9 cellular contexts compared by ENCODE assay signal in the genomic region with DNA sequence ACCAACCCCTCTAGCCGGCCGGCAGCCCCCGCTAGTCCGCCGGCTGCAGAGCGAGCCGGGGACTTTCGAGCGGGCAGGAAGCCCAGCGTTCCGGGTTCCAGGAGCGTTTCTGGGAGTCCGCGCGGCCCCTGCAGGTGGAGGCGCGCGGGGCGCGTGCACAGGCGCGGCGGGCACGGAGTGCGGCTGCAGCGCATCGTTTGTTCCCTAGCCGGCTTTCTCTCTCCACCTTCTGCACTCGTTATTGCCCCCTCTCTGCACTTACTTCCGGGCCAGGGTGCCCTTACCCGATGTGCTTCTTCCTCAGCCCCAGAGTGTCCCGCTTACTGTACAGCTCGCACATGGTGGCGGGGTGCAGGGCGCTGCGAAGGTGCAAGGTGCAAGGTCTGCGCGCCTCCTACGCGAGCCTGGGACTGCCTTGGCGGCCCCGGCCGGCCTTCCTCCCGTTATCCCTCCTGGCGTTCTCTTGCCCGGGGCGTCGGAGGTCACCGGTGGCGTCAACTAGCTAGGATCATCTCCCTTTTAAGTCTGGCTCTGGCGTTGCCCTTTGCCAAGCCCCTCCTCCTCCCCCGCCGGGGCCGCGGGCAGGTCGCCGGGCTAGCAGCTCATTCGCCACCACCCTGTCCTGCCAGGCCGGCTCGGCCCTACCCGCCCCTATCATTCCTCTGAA. TPM values are rescaled to one million over a fixed set of nuclear protein-coding genes. Genes with fewer than 3 reads are reported as not detected.
DNase-seq lines count a peak whose midpoint lies in the region; ATAC-seq and TF ChIP-seq lines count a peak whose summit lies in the region.
"Had no signal": no experiment of that assay in that cellular context is flagged by ENCODE, and none has a peak within 500 bp of the region (broad histone marks: within the 10 kb centered on the region; RNA-seq: fewer than 3 reads in every experiment).

A gene (minus strand): TSS at position 495 of the 667 bp plus-strand sequence. CDS start 155 bp downstream, at position 340.

- H3K9me3 Mint-ChIP-seq in Caco-2 (ENCODE audit: unreplicated experiment) = no peaks in the 10 kb centered on the region
- H3K9me3 Mint-ChIP-seq in IgD-negative memory B cell = peaks cover 0 to 5% (median 4%) of the 10 kb centered on the region in 3 donors

- ATAC-seq in GM19351 (IDR thresholded peaks at IDR 0.05; ENCODE audit: unreplicated experiment) (no peak), HG02840 (IDR thresholded peaks at IDR 0.05; ENCODE audit: low FRiP score, unreplicated experiment) (no peak)

- no peaks in the 10 kb centered on the region for H3K9me3 ChIP-seq in Caco-2
- H3K9me3 ChIP-seq in neuronal stem cell (replicated peaks in 1 of 2; ENCODE audit: control insufficient read depth in 2 of 2, insufficient read depth in 1 of 2, low read depth in 1 of 2, low read length in 2 of 2) = no peaks in the 10 kb centered on the region

- no peak within 1 kb of the TSS for H3K27ac ChIP-seq in neuronal stem cell (replicated peaks; ENCODE audit: low read length)

- peak within 1 kb of the TSS; percentile 87 for H2BK12ac ChIP-seq in neuronal stem cell (ENCODE audit: low read length)

- peak within 1 kb of the TSS; percentile 42 for H3K4me3 ChIP-seq in Caco-2 (ENCODE audit: low read depth, low read length)
- peak within 1 kb of the TSS; percentile 47 to 85 for H3K4me3 ChIP-seq in neuronal stem cell (ENCODE audit: low read length in 2 of 2)

- WGBS in neuronal stem cell (ENCODE audit: extremely low coverage in 2 of 2, insufficient read length in 2 of 2, insufficient replicate concordance in 1 of 2), 2 donors = no CpG with 5 or more reads among the region's 61 CpGs

- H3K23ac ChIP-seq in neuronal stem cell (ENCODE audit: low read depth, low read length, poor library complexity) = peak within 1 kb of the TSS; percentile 75

- no peak within 1 kb of the TSS for H3K14ac ChIP-seq in neuronal stem cell (ENCODE audit: low read length)

- no peak within 1 kb of the TSS for H4K8ac ChIP-seq in neuronal stem cell (ENCODE audit: low read depth, low read length)

- no peak within 1 kb of the TSS for H4K91ac ChIP-seq in neuronal stem cell (ENCODE audit: low read depth, low read length, poor library complexity)

- peak within 1 kb of the TSS; percentile 94 for H2AFZ ChIP-seq in neuronal stem cell (ENCODE audit: low read length)

- H3K4me1 Mint-ChIP-seq in Caco-2 (ENCODE audit: low read depth, unreplicated experiment) (peaks cover 7% of the 10 kb centered on the region), IgD-negative memory B cell (peaks cover 3 to 10% (median 6%) of the 10 kb centered on the region in 3 donors)

- POLR2A ChIA-PET in Caco-2 (lab: Charles Lee) = no interaction called here

- H2BK120ac ChIP-seq in neuronal stem cell (ENCODE audit: low read depth, low read length) = no peak within 1 kb of the TSS

- H3K18ac ChIP-seq in neuronal stem cell (ENCODE audit: low read length) = peak within 1 kb of the TSS; percentile 92

- peak within 1 kb of the TSS; percentile 75 for H3K4me3 Mint-ChIP-seq in Caco-2 (ENCODE audit: unreplicated experiment)
- peak within 1 kb of the TSS; percentile 2 to 91 (median 76) for H3K4me3 Mint-ChIP-seq in IgD-negative memory B cell

- H3K9ac ChIP-seq in neuronal stem cell (ENCODE audit: low read depth, low read length, poor library complexity) = peak within 1 kb of the TSS; percentile 92

- DNase-seq in Caco-2 (peak in 1 of 2 experiments; percentile 32), globus pallidus (ENCODE audit: low spot score) (peak; percentile 46), neuronal stem cell (ENCODE audit: low spot score) (peak; percentile 53), pons (ENCODE audit: low spot score) (no peak)
- DNase-seq in activated naive CD4-positive, alpha-beta T cell treated with Interleukin-2 at 50 U/mL for 16 hours = peak; percentile 11

- H3K27me3 Mint-ChIP-seq in Caco-2 (ENCODE audit: insufficient read depth, unreplicated experiment) = peaks cover 13% of the 10 kb centered on the region
- peaks cover 32% of the 10 kb centered on the region for H3K27me3 Mint-ChIP-seq in IgD-negative memory B cell

- H2BK15ac ChIP-seq in neuronal stem cell (ENCODE audit: low read length) = peak within 1 kb of the TSS; percentile 55

- peaks cover 1% of the 10 kb centered on the region; the same call in 1 of the 2 replicates for H3K27me3 ChIP-seq in Caco-2 (replicated peaks; ENCODE audit: control insufficient read depth, insufficient read depth, low read length)
- H3K27me3 ChIP-seq in neuronal stem cell (ENCODE audit: control insufficient read depth in 3 of 3, insufficient read depth in 3 of 3, low read depth in 1 of 3, low read length in 3 of 3) = peaks cover 0 to 46% (median 7%) of the 10 kb centered on the region in 3 experiments

- H3K4me2 ChIP-seq in neuronal stem cell (ENCODE audit: insufficient read depth, low read length, poor library complexity, severe bottlenecking) = peak within 1 kb of the TSS; percentile 97

- H3K4me1 ChIP-seq in Caco-2 (no peaks in the 10 kb centered on the region), neuronal stem cell (ENCODE audit: control insufficient read depth in 2 of 2, insufficient read depth in 1 of 2, low read depth in 1 of 2, low read length in 2 of 2) (no peaks in the 10 kb centered on the region)

- CTCF ChIA-PET in Caco-2 (lab: Charles Lee) = no interaction called here

- H3K79me1 ChIP-seq in neuronal stem cell (ENCODE audit: low read depth, low read length) = no peaks in the 10 kb centered on the region

- peak within 1 kb of the TSS; percentile 61 for H2BK5ac ChIP-seq in neuronal stem cell (ENCODE audit: low read length)

- no peak within 1 kb of the TSS for H3K27ac Mint-ChIP-seq in Caco-2 (ENCODE audit: unreplicated experiment)
- H3K27ac Mint-ChIP-seq in IgD-negative memory B cell = no peak within 1 kb of the TSS

- intact Hi-C loops in Caco-2 (cut with micrococcal nuclease; ENCODE audit: unreplicated experiment) = loop anchor here (5.0 kb wide), 1 partner anchor 80 kb away; no protein-coding TSS in a partner anchor

- no peak within 1 kb of the TSS for H3K4ac ChIP-seq in neuronal stem cell (ENCODE audit: low read length)

- no peak within 1 kb of the TSS for H2AK5ac ChIP-seq in neuronal stem cell (ENCODE audit: low read depth, low read length)

- TF ChIP-seq CTCF in Caco-2 (IDR thresholded peaks at IDR 0.05; ENCODE audit: insufficient read depth in 1 of 2, low read depth in 1 of 2, low read length in 1 of 2, severe bottlenecking in 1 of 2, unreplicated experiment in 1 of 2) = no peak

- H3K36me3 ChIP-seq in Caco-2 (ENCODE audit: control insufficient read depth, insufficient read depth, low read length) (no peaks in the 10 kb centered on the region), neuronal stem cell (replicated peaks in 1 of 2; ENCODE audit: control insufficient read depth in 2 of 2, insufficient read depth in 2 of 2, low read length in 2 of 2) (no peaks in the 10 kb centered on the region)

- BruUV-seq in Caco-2 (replicated peaks; lab: Mats Ljungman, UMichigan) = no TSS peak

- H3K36me3 Mint-ChIP-seq in Caco-2 (ENCODE audit: insufficient read depth, unreplicated experiment) (no peaks in the 10 kb centered on the region), IgD-negative memory B cell (no peaks in the 10 kb centered on the region)

RNA-seq across cellular contexts. Expression of the gene that starts here (rescaled TPM):
- not detected in 2 replicates for total RNA-seq in Caco-2 (2022)
- polyA plus RNA-seq in IgD-negative memory B cell = not detected
- 0.20 TPM for polyA plus RNA-seq in neuronal stem cell (2013, experiment 1 of 2)
- 0.29 TPM for polyA plus RNA-seq in neuronal stem cell (2013, experiment 2 of 2)
- total RNA-seq: HT1080 had no signal
